1 cellular context compared by ENCODE assay signal in the genomic region with DNA sequence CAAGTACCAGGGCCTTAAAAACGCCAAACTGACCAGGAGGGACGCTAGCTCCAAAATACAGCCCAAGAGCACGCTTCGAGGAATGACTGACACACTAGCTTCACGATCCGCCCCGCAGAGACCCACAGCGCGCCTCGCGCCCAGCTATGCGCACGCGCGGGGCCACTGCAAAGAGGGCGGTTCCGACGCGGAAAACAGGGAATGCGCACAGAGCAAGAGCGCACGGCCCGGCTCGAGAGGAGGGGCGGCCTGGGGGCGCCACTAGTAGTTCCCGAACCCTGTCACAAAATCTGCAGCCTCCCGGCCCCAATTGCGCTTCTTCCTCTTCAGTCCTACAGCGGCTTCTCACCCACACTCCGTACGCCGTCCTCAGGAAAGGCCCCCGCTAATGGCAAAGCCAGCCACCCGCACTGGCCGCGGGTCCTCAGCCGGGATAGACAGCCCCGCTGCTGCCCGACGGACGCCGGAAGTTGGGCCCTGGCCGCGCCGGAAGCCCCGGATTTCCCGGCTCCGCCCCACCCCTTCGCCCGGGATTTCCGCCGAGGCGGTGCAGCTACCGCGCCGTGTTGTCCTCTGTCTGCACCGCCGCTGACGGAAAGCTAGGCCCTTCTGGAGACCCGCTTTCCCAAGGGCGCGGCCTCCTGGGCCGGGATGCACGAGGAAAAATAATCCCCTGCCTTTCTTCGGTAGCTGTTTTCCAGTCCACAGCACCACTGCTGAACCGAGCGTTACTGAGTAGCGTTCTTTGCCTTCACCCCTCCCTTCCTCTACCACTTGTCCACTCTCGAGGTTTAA.
A peak's percentile ranks its signal among the peaks of the same experiment; 100 is the strongest.
TF ChIP-seq lines count a peak whose summit lies in the region.

Gene HDHD2 (minus strand): TSS at position 472 of the 795 bp plus-strand sequence. CDS start 14,061 bp downstream, outside the sequence.

TF ChIP-seq in K562, 482 proteins besides CTCF, POLR2A, EP300 and RAD21 (continued from another document and continues in another):
- TF ChIP-seq ZNF449 (CRISPR knock-in tag; IDR thresholded peaks at IDR 0.05) = no peak
- TF ChIP-seq NELFE (IDR thresholded peaks at IDR 0.05; ENCODE audit: insufficient read depth, insufficient read length) = no peak
- no peak for TF ChIP-seq SMAD3 (CRISPR knock-in tag; conservative IDR thresholded peaks at IDR 0.05)
- TF ChIP-seq, protein P1, sequence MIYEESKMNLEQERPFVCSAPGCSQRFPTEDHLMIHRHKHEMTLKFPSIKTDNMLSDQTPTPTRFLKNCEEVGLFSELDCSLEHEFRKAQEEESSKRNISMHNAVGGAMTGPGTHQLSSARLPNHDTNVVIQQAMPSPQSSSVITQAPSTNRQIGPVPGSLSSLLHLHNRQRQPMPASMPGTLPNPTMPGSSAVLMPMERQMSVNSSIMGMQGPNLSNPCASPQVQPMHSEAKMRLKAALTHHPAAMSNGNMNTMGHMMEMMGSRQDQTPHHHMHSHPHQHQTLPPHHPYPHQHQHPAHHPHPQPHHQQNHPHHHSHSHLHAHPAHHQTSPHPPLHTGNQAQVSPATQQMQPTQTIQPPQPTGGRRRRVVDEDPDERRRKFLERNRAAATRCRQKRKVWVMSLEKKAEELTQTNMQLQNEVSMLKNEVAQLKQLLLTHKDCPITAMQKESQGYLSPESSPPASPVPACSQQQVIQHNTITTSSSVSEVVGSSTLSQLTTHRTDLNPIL (CRISPR knock-in tag; IDR thresholded peaks at IDR 0.05) = no peak
- TF ChIP-seq KLF13 (tag; IDR thresholded peaks at IDR 0.05; ENCODE audit: borderline replicate concordance, low read depth) = no peak
- TF ChIP-seq CREBBP (IDR thresholded peaks at IDR 0.05; ENCODE audit: low read depth, low read length) = no peak
- TF ChIP-seq, protein P2, sequence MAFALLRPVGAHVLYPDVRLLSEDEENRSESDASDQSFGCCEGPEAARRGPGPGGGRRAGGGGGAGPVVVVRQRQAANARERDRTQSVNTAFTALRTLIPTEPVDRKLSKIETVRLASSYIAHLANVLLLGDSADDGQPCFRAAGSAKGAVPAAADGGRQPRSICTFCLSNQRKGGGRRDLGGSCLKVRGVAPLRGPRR (CRISPR knock-in tag; IDR thresholded peaks at IDR 0.05) = no peak
- TF ChIP-seq, protein P3, sequence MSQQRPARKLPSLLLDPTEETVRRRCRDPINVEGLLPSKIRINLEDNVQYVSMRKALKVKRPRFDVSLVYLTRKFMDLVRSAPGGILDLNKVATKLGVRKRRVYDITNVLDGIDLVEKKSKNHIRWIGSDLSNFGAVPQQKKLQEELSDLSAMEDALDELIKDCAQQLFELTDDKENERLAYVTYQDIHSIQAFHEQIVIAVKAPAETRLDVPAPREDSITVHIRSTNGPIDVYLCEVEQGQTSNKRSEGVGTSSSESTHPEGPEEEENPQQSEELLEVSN (IDR thresholded peaks at IDR 0.05; ENCODE audit: borderline replicate concordance in 1 of 2, extremely low read depth in 1 of 2, insufficient read depth in 1 of 2, insufficient read length in 1 of 2, low read depth in 1 of 2, low read length in 1 of 2, poor library complexity in 1 of 2, severe bottlenecking in 1 of 2) = peak; percentile 24 to 63
- no peak for TF ChIP-seq RUNX1 (IDR thresholded peaks at IDR 0.05; ENCODE audit: low read depth)
- TF ChIP-seq, protein P4, sequence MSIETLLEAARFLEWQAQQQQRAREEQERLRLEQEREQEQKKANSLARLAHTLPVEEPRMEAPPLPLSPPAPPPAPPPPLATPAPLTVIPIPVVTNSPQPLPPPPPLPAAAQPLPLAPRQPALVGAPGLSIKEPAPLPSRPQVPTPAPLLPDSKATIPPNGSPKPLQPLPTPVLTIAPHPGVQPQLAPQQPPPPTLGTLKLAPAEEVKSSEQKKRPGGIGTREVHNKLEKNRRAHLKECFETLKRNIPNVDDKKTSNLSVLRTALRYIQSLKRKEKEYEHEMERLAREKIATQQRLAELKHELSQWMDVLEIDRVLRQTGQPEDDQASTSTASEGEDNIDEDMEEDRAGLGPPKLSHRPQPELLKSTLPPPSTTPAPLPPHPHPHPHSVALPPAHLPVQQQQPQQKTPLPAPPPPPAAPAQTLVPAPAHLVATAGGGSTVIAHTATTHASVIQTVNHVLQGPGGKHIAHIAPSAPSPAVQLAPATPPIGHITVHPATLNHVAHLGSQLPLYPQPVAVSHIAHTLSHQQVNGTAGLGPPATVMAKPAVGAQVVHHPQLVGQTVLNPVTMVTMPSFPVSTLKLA (conservative IDR thresholded peaks at IDR 0.05) = peak in 1 of 2 experiments; percentile 48; a peak in 2 of 4 replicates
- no peak; the same call in 1 of the 2 replicates for TF ChIP-seq ZNF511 (CRISPR knock-in tag; IDR thresholded peaks at IDR 0.05)
- TF ChIP-seq NCOA1 (IDR thresholded peaks at IDR 0.05; ENCODE audit: low read depth) = 0 out of 2 replicates have a peak, but pooled peaks have one; percentile 10
- TF ChIP-seq ILK (tag; IDR thresholded peaks at IDR 0.05; ENCODE audit: borderline replicate concordance, low read depth) = no peak
- TF ChIP-seq CREB1 (IDR thresholded peaks at IDR 0.05) = no peak; the same call in 1 of the 2 replicates
- no peak for TF ChIP-seq CREB1 (CRISPR knock-in tag; IDR thresholded peaks at IDR 0.05)
- no peak for TF ChIP-seq ZNF146 (CRISPR knock-in tag; IDR thresholded peaks at IDR 0.05; ENCODE audit: unreplicated experiment)
- TF ChIP-seq E2F4 (CRISPR knock-in tag; IDR thresholded peaks at IDR 0.05; ENCODE audit: low read depth) = no peak
- TF ChIP-seq PBX2 (CRISPR knock-in tag; IDR thresholded peaks at IDR 0.05; ENCODE audit: low read depth) = no peak; the same call in 1 of the 2 replicates
- peak; percentile 54 for TF ChIP-seq PBX2 (tag; conservative IDR thresholded peaks at IDR 0.05; ENCODE audit: low read depth)
- TF ChIP-seq SAP30 (IDR thresholded peaks at IDR 0.05; ENCODE audit: borderline replicate concordance, insufficient read depth, low read depth, low read length, poor library complexity, severe bottlenecking) = peak; percentile 41
- no peak for TF ChIP-seq TOE1 (IDR thresholded peaks at IDR 0.05; ENCODE audit: borderline replicate concordance)
- TF ChIP-seq TOE1 (CRISPR knock-in tag; IDR thresholded peaks at IDR 0.05; ENCODE audit: borderline replicate concordance, low read depth) = no peak
- TF ChIP-seq NFIX (CRISPR knock-in tag; IDR thresholded peaks at IDR 0.05; ENCODE audit: low read depth) = no peak
- no peak for TF ChIP-seq ZKSCAN8 (CRISPR knock-in tag; IDR thresholded peaks at IDR 0.05)
- no peak for TF ChIP-seq COPS2 (conservative IDR thresholded peaks at IDR 0.05)
- peak in 1 of 2 experiments; percentile 61; a peak in 1 of 4 replicates for TF ChIP-seq SIN3A (IDR thresholded peaks at IDR 0.05; ENCODE audit: borderline replicate concordance in 2 of 2, control insufficient read depth in 1 of 2, low read depth in 2 of 2, low read length in 2 of 2)
- TF ChIP-seq SP2 (IDR thresholded peaks at IDR 0.05; ENCODE audit: extremely low read depth, low read depth, low read length, poor library complexity, severe bottlenecking) = no peak
- no peak for TF ChIP-seq ZBTB8A (IDR thresholded peaks at IDR 0.05; ENCODE audit: partially characterized antibody)
- TF ChIP-seq CBX3 (IDR thresholded peaks at IDR 0.05; ENCODE audit: borderline replicate concordance in 1 of 2, low read length in 2 of 2) = no peak
- no peak for TF ChIP-seq RHOXF2B (CRISPR knock-in tag; conservative IDR thresholded peaks at IDR 0.05)
- TF ChIP-seq E2F3 (CRISPR knock-in tag; IDR thresholded peaks at IDR 0.05) = no peak
- TF ChIP-seq ZBTB40 (IDR thresholded peaks at IDR 0.05) = peak; percentile 92
- TF ChIP-seq ZBTB40 (CRISPR knock-in tag; IDR thresholded peaks at IDR 0.05) = no peak
